Comparison of ENCODE assay signal across 14 cellular contexts in the genomic region with DNA sequence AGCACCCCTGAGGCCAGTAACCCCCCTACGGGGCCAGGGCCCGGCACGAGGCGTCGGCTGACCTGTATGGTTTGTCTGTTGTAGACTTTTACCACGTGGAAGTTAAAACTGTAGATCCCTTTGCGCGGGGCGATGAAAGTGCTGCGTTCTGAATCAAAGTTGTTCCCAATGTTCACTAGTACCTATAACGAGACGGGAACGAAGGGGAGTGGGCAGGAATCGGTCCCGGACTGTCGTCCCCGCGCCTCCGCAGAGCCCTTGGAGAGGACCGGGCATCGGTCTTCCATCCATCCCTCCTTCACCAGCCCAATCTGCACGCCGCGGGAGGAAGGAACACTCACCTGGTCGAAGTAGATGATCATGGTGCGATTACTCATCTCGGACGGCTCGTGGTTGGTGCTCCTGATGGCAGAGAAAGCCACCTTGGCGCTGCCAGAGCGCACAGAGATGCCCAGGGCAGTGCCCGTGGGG. TPM values are rescaled to one million over a fixed set of nuclear protein-coding genes. Genes with fewer than 3 reads are reported as not detected.
DNase-seq lines count a peak whose midpoint lies in the region; ATAC-seq and TF ChIP-seq lines count a peak whose summit lies in the region.
"Had no signal": no experiment of that assay in that cellular context is flagged by ENCODE, and none has a peak within 500 bp of the region (broad histone marks: within the 10 kb centered on the region; RNA-seq: fewer than 3 reads in every experiment).

No MANE protein-coding gene starts in this region.

- CTCF ChIA-PET in Caco-2 (lab: Charles Lee), result interaction anchor here (0.6 kb wide), 1 partner anchor 1284 kb away, joined by 3 read pairs; no protein-coding TSS in a partner anchor

- intact Hi-C loops in Caco-2 (cut with micrococcal nuclease; ENCODE audit: unreplicated experiment) (loop anchor here (10.0 kb wide), 1 partner anchor 596 kb away; no protein-coding TSS in a partner anchor), colonic mucosa (cut with DNase I) (no loop called here)

- H3K36me3 ChIP-seq in Caco-2 (ENCODE audit: control insufficient read depth, insufficient read depth, low read length) (no peaks in the 10 kb centered on the region), colonic mucosa (no peaks in the 10 kb centered on the region)
- H3K36me3 ChIP-seq: lower lobe of right lung, thyroid gland had no signal

- H3K27me3 Mint-ChIP-seq in Caco-2 (ENCODE audit: insufficient read depth, unreplicated experiment), result peaks cover 35% of the 10 kb centered on the region
- H3K27me3 Mint-ChIP-seq in nephron (ENCODE audit: low read depth), result peaks cover 94% of the 10 kb centered on the region

- POLR2A ChIA-PET in Caco-2 (lab: Charles Lee), result no interaction called here

- H3K4me1 ChIP-seq in Caco-2 (peaks cover 8% of the 10 kb centered on the region), colonic mucosa (peaks cover 10% of the 10 kb centered on the region)

- H3K9me3 ChIP-seq in Caco-2, result peaks cover 5% of the 10 kb centered on the region; the same call in 1 of the 2 replicates
- H3K9me3 ChIP-seq in colonic mucosa, result no peaks in the 10 kb centered on the region
- H3K9me3 ChIP-seq: lower lobe of right lung, thyroid gland had no signal

- H3K4me3 Mint-ChIP-seq in Caco-2 (ENCODE audit: unreplicated experiment) (peak overlapping the region; percentile 56), nephron (peak overlapping the region; percentile 72 to 78 (median 77))

- H3K9me3 Mint-ChIP-seq in Caco-2 (ENCODE audit: unreplicated experiment) (no peaks in the 10 kb centered on the region), nephron (no peaks in the 10 kb centered on the region)

- no peak overlapping the region for H3K27ac ChIP-seq in colonic mucosa
- H3K27ac ChIP-seq: lower lobe of right lung, thyroid gland had no signal

- H3K27ac Mint-ChIP-seq in Caco-2 (ENCODE audit: unreplicated experiment), result no peak overlapping the region
- H3K27ac Mint-ChIP-seq in nephron, result no peak overlapping the region

- BruUV-seq in Caco-2 (replicated peaks; lab: Mats Ljungman, UMichigan), result no TSS peak

- no peak for ATAC-seq in left lobe of liver

- peaks cover 8% of the 10 kb centered on the region for H3K27me3 ChIP-seq in Caco-2 (replicated peaks; ENCODE audit: control insufficient read depth, insufficient read depth, low read length)
- H3K27me3 ChIP-seq in colonic mucosa, result peaks cover 75% of the 10 kb centered on the region

- H3K4me3 ChIP-seq in Caco-2 (ENCODE audit: low read depth, low read length) (peak overlapping the region; percentile 58), colonic mucosa (peak overlapping the region; percentile 36)

- no peak overlapping the region for H3K9ac ChIP-seq in colonic mucosa (ENCODE audit: low read depth in 2 of 2, low read length in 2 of 2)

- no peak for TF ChIP-seq CTCF in Caco-2 (IDR thresholded peaks at IDR 0.05; ENCODE audit: insufficient read depth in 1 of 2, low read depth in 1 of 2, low read length in 1 of 2, severe bottlenecking in 1 of 2, unreplicated experiment in 1 of 2)
- TF ChIP-seq CTCF in colonic mucosa (IDR thresholded peaks at IDR 0.05), result no peak
- no peak for TF ChIP-seq CTCF in nephron (IDR thresholded peaks at IDR 0.05; ENCODE audit: unreplicated experiment in 3 of 3)

- peaks cover 5% of the 10 kb centered on the region for H3K36me3 Mint-ChIP-seq in Caco-2 (ENCODE audit: insufficient read depth, unreplicated experiment)
- H3K36me3 Mint-ChIP-seq in nephron (ENCODE audit: low read depth), result no peaks in the 10 kb centered on the region

- peak; percentile 25 to 47 for DNase-seq in NCI-H524 (lab: John Stamatoyannopoulos, UW)
- DNase-seq in NCI-H524 treated with DMSO at 0.1 percent for 48 hours (lab: John Stamatoyannopoulos, UW), result no peak
- DNase-seq in Caco-2, result no peak
- no peak for DNase-seq in colonic mucosa
- no peak for DNase-seq in left lobe of liver (ENCODE audit: low spot score)
- DNase-seq in DMS114 treated with DMSO at 0.1 percent for 48 hours (lab: John Stamatoyannopoulos, UW; ENCODE audit: unreplicated experiment), result no peak
- DNase-seq in C1 segment of cervical spinal cord (lab: John Stamatoyannopoulos, UW), result no peak
- DNase-seq: activated CD4-positive, alpha-beta T cell treated with anti-CD3 and anti-CD28 coated beads, Interleukin-2, amount 50 U/mL, for 48 hours; foreskin melanocyte; lower lobe of right lung; NCI-H446 treated with DMSO at 0.1 percent for 48 hours had no signal

- H3K4me1 Mint-ChIP-seq in Caco-2 (ENCODE audit: low read depth, unreplicated experiment) (no peaks in the 10 kb centered on the region), nephron (peaks cover 11% of the 10 kb centered on the region)

RNA-seq across cellular contexts. Expression of gene CBLN1, which starts 0.7 kb away (rescaled TPM):
- total RNA-seq in Caco-2 (2022) (not detected in 2 replicates), colonic mucosa (under 1 TPM; 0.45 to 0.62 TPM), left lobe of liver (0.13 TPM)
- total RNA-seq: lower lobe of right lung, renal cortical epithelial cell had no signal

Comparison
In these comparisons a context has a peak if more than half of its experiments do, and no peak if none do; other contexts are left out.
1. DNase-seq: peak in NCI-H524 (2 of 2); none in NCI-H524 treated with DMSO at 0.1 percent for 48 hours (single experiment), Caco-2 (0 of 2), colonic mucosa (single experiment), left lobe of liver (single experiment), DMS114 treated with DMSO at 0.1 percent for 48 hours (single experiment) and C1 segment of cervical spinal cord (0 of 14).